ENCODE assay signal across 1 cellular context in the genomic region with DNA sequence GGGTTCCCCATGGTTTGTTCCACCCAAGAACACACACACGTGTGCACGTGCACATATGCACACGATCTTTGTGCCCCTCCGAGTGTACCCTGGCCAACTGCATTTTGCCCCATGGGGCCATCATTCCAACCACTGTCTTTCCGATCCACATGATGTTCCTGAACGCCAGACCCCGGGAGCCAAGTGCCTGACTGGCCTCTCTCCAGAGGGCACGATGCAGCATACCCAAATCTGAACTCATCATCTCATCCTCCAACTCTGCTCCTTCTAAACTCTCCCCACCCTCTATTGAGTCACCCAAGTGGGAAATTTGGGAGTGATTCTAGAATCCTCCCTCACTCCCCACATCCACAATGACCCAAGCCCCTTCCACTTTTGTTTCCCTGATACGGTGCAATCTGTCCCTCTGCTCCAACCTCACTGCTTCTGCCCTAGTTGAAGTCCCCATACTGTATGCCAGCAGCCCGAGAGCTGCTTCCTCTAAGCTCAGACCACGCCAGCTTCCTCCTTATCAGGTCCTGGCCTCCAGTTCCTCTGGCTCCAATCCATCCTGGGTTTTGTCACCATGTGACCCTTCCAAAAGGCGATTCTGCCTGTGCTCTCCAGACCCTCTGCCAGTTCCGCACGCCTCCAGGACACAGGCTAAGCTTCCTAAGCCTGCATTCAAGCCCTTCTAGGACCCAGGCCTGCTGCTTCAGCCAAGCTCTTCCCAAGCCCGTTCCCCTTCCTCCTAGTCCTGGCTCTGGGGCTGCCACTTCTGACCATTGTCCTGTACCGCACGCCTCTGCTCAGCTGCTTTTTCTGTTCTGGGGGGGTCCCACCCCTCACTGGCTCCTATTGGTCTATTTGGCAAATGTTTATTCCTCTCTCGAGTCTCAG.
TF ChIP-seq lines count a peak whose summit lies in the region.

No MANE protein-coding gene starts in this region.

TF ChIP-seq in endothelial cell of umbilical vein, 7 proteins besides CTCF, POLR2A, EP300 and RAD21:
- TF ChIP-seq FOS (IDR thresholded peaks at IDR 0.05; ENCODE audit: borderline replicate concordance, insufficient read depth, low read length): no peak
- peak; percentile 29 for TF ChIP-seq GATA2 (IDR thresholded peaks at IDR 0.05; ENCODE audit: insufficient read depth, insufficient read length, low read depth, low read length)
- TF ChIP-seq EZH2 (IDR thresholded peaks at IDR 0.05; ENCODE audit: borderline replicate concordance, low read depth, low read length, severe bottlenecking): no peak
- no peak for TF ChIP-seq JUN (IDR thresholded peaks at IDR 0.05; ENCODE audit: borderline replicate concordance, insufficient read depth, insufficient read length, low read depth)
- no peak for TF ChIP-seq MYC (IDR thresholded peaks at IDR 0.05; ENCODE audit: low read depth, low read length)
- peak; percentile 41 for TF ChIP-seq POLR2AphosphoS5 (IDR thresholded peaks at IDR 0.05; ENCODE audit: insufficient read depth, low read depth, low read length)
- TF ChIP-seq MAX (IDR thresholded peaks at IDR 0.05; ENCODE audit: insufficient read depth, insufficient read length): no peak
